ENCODE assay signal across 17 cellular contexts in the genomic region with DNA sequence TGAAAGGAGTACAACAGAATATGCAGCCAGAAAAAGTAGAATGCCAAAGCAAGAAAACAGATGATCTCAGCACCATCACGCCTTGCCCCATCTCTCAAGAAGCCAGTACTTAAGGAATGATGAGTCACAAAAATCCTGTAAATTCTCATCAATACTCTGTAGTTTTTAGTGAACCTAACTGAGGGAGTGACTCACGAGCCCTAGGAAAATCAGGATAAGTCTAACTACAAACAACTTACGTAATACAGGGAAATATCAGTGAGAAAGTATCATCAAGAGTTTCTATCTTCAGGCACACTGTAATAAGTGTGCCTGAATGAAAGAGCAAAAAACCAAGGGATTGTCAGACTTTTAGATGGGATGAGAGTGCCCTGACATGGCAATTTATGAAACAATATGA.
DNase-seq lines count a peak whose midpoint lies in the region; ATAC-seq, FAIRE-seq and TF ChIP-seq lines count a peak whose summit lies in the region.
"Had no signal": no experiment of that assay in that cellular context is flagged by ENCODE, and none has a peak within 500 bp of the region (broad histone marks: within the 10 kb centered on the region; RNA-seq: fewer than 3 reads in every experiment).

No MANE protein-coding gene starts in this region.

- no peak for TF ChIP-seq CTCF in choroid plexus epithelial cell (conservative IDR thresholded peaks at IDR 0.05; ENCODE audit: low read depth, low read length)
- no peak for TF ChIP-seq CTCF in type B pancreatic cell (conservative IDR thresholded peaks at IDR 0.05)

- DNase-seq in ELR (ENCODE audit: low read depth) (peak; percentile 30), RCC 7860 (ENCODE audit: low spot score) (peak; percentile 60), choroid plexus epithelial cell (ENCODE audit: low read depth) (peak; percentile 75), left lobe of liver (ENCODE audit: low spot score) (no peak), type B pancreatic cell (ENCODE audit: extremely low spot score, unreplicated experiment) (no peak), cerebellar nuclear complex (lab: John Stamatoyannopoulos, UW) (no peak), G401 (ENCODE audit: low spot score) (no peak)
- DNase-seq: activated CD4-positive, alpha-beta T cell treated with anti-CD3 and anti-CD28 coated beads, Interleukin-2, amount 10 ng/mL, durations not matched to agents 7 days and 5 days; activated T-cell treated with anti-CD3 and anti-CD28 coated beads, Interleukin-2, amount 50 U/mL, for 1 hour; COR-L47; cortex of kidney; NCI-H2029; NCI-H774; stimulated activated naive CD8-positive, alpha-beta T cell treated with anti-CD3 and anti-CD28 coated beads, Interleukin-15, Interleukin-2, amounts not matched to agents 100 U/mL and 50 U/mL, for 24 hours had no signal

- no peak overlapping the region for H3K4me3 Mint-ChIP-seq in type B pancreatic cell
- H3K4me3 Mint-ChIP-seq: activated CD4-positive, alpha-beta T cell treated with anti-CD3 and anti-CD28 coated beads, Interleukin-2, amount 10 ng/mL, durations not matched to agents 7 days and 5 days; memory B cell had no signal

- no peaks in the 10 kb centered on the region for H3K36me3 Mint-ChIP-seq in type B pancreatic cell
- H3K36me3 Mint-ChIP-seq: memory B cell had no signal

- in situ Hi-C loops in G401 (cut with HindIII; ENCODE audit: low sequenced_read_pairs): no loop called here

- peaks cover 19% of the 10 kb centered on the region for H3K4me1 Mint-ChIP-seq in type B pancreatic cell (ENCODE audit: unreplicated experiment)
- H3K4me1 Mint-ChIP-seq: activated CD4-positive, alpha-beta T cell treated with anti-CD3 and anti-CD28 coated beads, Interleukin-2, amount 10 ng/mL, durations not matched to agents 7 days and 5 days; memory B cell had no signal

- no peak overlapping the region for H3K4me3 ChIP-seq in choroid plexus epithelial cell (ENCODE audit: low read depth, low read length)
- H3K4me3 ChIP-seq: skin epidermis had no signal

- ATAC-seq in left lobe of liver (peak; percentile 37), HG03354 (IDR thresholded peaks at IDR 0.05; ENCODE audit: poor library complexity, severe bottlenecking, unreplicated experiment) (no peak)
- ATAC-seq: stimulated activated naive CD8-positive, alpha-beta T cell treated with anti-CD3 and anti-CD28 coated beads, Interleukin-15, Interleukin-2, amounts not matched to agents 100 U/mL and 50 U/mL, for 24 hours had no signal

- no peaks in the 10 kb centered on the region for H3K27me3 Mint-ChIP-seq in type B pancreatic cell
- H3K27me3 Mint-ChIP-seq: activated CD4-positive, alpha-beta T cell treated with anti-CD3 and anti-CD28 coated beads, Interleukin-2, amount 10 ng/mL, durations not matched to agents 7 days and 5 days; memory B cell had no signal

- H3K9me3 Mint-ChIP-seq in type B pancreatic cell: no peaks in the 10 kb centered on the region
- H3K9me3 Mint-ChIP-seq: activated CD4-positive, alpha-beta T cell treated with anti-CD3 and anti-CD28 coated beads, Interleukin-2, amount 10 ng/mL, durations not matched to agents 7 days and 5 days; memory B cell had no signal

- FAIRE-seq in RCC 7860 (lab: Jason Lieb, UNC): peak; percentile 4

- H3K27ac Mint-ChIP-seq in type B pancreatic cell: no peak overlapping the region
- H3K27ac Mint-ChIP-seq: activated CD4-positive, alpha-beta T cell treated with anti-CD3 and anti-CD28 coated beads, Interleukin-2, amount 10 ng/mL, durations not matched to agents 7 days and 5 days; memory B cell had no signal

Comparison
In these comparisons a context has a peak if more than half of its experiments do, and no peak if none do; other contexts are left out.
1. DNase-seq: peak in ELR (single experiment), RCC 7860 (single experiment) and choroid plexus epithelial cell (single experiment); none in left lobe of liver (single experiment), type B pancreatic cell (single experiment), cerebellar nuclear complex (0 of 2) and G401 (single experiment).